12 cellular contexts compared by ENCODE assay signal in the genomic region with DNA sequence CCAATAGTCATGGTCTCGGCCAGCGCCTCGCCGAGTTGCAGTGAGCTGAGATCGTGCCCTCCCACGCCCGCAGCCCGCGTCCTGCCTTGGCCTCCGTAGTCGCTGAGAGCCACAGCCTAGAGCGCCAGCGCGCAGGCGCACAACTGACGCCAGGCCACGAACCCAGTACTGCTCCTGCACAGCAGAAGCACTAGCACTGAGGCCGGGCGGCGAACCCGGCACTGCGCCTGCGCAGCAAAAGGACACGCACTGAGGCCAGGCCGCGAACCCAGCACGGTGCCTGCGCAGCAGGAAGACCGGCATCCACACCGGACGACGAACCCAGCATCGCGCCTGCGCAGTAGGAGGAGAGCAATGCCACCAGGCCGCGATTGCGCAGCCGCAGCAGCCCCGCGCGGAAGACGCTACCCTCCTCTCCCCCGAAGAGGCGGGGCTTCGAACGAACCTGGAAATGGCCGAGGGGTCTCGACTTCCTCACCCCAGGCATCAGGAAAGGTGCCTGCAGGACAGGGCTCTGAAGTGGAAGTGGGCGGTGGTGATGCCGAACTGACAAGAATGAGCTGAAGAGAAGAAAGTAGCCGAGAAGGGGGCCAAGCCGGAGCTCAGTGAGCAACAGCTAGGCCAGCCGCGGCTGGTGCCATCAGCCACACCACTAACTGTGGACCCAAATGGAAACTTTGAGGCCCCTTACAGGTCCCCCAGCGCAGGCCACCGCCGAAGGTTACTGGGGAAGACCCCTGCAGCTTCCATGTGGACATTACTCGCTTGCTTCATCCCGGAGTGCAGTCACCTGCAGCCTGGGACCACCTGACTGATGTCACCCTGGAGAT. TPM values are rescaled to one million over a fixed set of nuclear protein-coding genes. Genes with fewer than 3 reads are reported as not detected.
DNase-seq lines count a peak whose midpoint lies in the region; ATAC-seq and TF ChIP-seq lines count a peak whose summit lies in the region.
"Had no signal": no experiment of that assay in that cellular context is flagged by ENCODE, and none has a peak within 500 bp of the region (broad histone marks: within the 10 kb centered on the region; RNA-seq: fewer than 3 reads in every experiment).

No MANE protein-coding gene starts in this region.

- H3K9me3 ChIP-seq in fibroblast of lung (ENCODE audit: control insufficient read depth, insufficient read depth, low read depth, low read length) (no peaks in the 10 kb centered on the region), upper lobe of left lung (no peaks in the 10 kb centered on the region)

- no peak for TF ChIP-seq EP300 in upper lobe of left lung (IDR thresholded peaks at IDR 0.05)

- no peak for TF ChIP-seq CTCF in fibroblast of lung (conservative IDR thresholded peaks at IDR 0.05 in 1 of 2, IDR thresholded peaks at IDR 0.05 in 1 of 2; ENCODE audit: low read depth in 1 of 2, low read length in 2 of 2)
- no peak for TF ChIP-seq CTCF in natural killer cell (IDR thresholded peaks at IDR 0.05)
- no peak for TF ChIP-seq CTCF in upper lobe of left lung (IDR thresholded peaks at IDR 0.05)

- H3K4me2 ChIP-seq in fibroblast of lung (ENCODE audit: extremely low read depth, insufficient read depth, low read length) = no peak overlapping the region

- no peaks in the 10 kb centered on the region for H3K79me2 ChIP-seq in fibroblast of lung (ENCODE audit: control insufficient read depth, insufficient read depth, low read length)

- H3K27ac ChIP-seq in fibroblast of lung (ENCODE audit: insufficient read depth, low read length) = no peak overlapping the region
- H3K27ac ChIP-seq in upper lobe of left lung = no peak overlapping the region

- peaks cover 5% of the 10 kb centered on the region in 2 donors for H3K4me1 Mint-ChIP-seq in natural killer cell

- peak overlapping the region; percentile 67 for H3K4me3 Mint-ChIP-seq in natural killer cell

- intact Hi-C loops in natural killer cell (cut with micrococcal nuclease) = no loop called here

- H3K4me1 ChIP-seq in fibroblast of lung (ENCODE audit: control insufficient read depth, extremely low read depth, insufficient read depth, low read length) (no peaks in the 10 kb centered on the region), upper lobe of left lung (peaks cover 0 to 7% (median 3%) of the 10 kb centered on the region in 4 donors)

- no peak overlapping the region for H3K9ac ChIP-seq in fibroblast of lung (ENCODE audit: insufficient read depth, low read length)

- H2AFZ ChIP-seq in fibroblast of lung (ENCODE audit: low read length) = no peak overlapping the region

- H3K9me3 Mint-ChIP-seq in natural killer cell = no peaks in the 10 kb centered on the region

- H3K36me3 ChIP-seq in fibroblast of lung (ENCODE audit: control insufficient read depth, insufficient read depth, low read length) (no peaks in the 10 kb centered on the region), upper lobe of left lung (no peaks in the 10 kb centered on the region)

- TF ChIP-seq POLR2A in upper lobe of left lung (IDR thresholded peaks at IDR 0.05) = no peak

- H4K20me1 ChIP-seq in fibroblast of lung (ENCODE audit: control insufficient read depth, extremely low read depth, insufficient read depth, low read length) = no peaks in the 10 kb centered on the region

- H3K27ac Mint-ChIP-seq in natural killer cell = no peak overlapping the region
- H3K27ac Mint-ChIP-seq: naive B cell had no signal

- peak; percentile 71 for DNase-seq in activated effector memory CD4-positive, alpha-beta T cell treated with anti-CD3 and anti-CD28 coated beads, Interleukin-2, amount 50 U/mL, for 16 hours
- DNase-seq in activated effector memory CD4-positive, alpha-beta T cell treated with Interleukin-2 at 50 U/mL for 16 hours = no peak
- DNase-seq in fibroblast of lung (ENCODE audit: low read depth in 2 of 2) (peak; percentile 15 to 31), natural killer cell (no peak), upper lobe of left lung (peak; percentile 12 to 85), activated gamma-delta T cell (lab: John Stamatoyannopoulos, UW) (no peak)
- DNase-seq: Karpas-422, naive B cell, NCI-H526 had no signal

- H3K4me3 ChIP-seq in fibroblast of lung (replicated peaks in 1 of 4; ENCODE audit: control extremely low read depth in 1 of 4, insufficient read depth in 1 of 4, low read depth in 3 of 4, low read length in 4 of 4) = no peak overlapping the region
- H3K4me3 ChIP-seq in upper lobe of left lung = peak overlapping the region in 3 of 4 donors; percentile 20 to 32 (median 28)

- H3K27me3 ChIP-seq in fibroblast of lung (ENCODE audit: control insufficient read depth, insufficient read depth, low read length) (peaks cover 5% of the 10 kb centered on the region), upper lobe of left lung (peaks cover 0 to 7% (median 2%) of the 10 kb centered on the region in 4 donors)

- H3K27me3 Mint-ChIP-seq in natural killer cell (ENCODE audit: low read depth in 2 of 2) = peaks cover 31 to 41% of the 10 kb centered on the region in 2 donors

- WGBS in upper lobe of left lung, 2 donors = 45 to 81% methylated on average over 16 to 49 of the region's 60 CpGs

- ATAC-seq in natural killer cell (peak in 2 of 3 donors; percentile 69 to 77), upper lobe of left lung (ENCODE audit: low FRiP score in 2 of 2) (peak in 1 of 2 donors; percentile 61), HG02678 (IDR thresholded peaks at IDR 0.05; ENCODE audit: unreplicated experiment) (no peak), GM18502 (IDR thresholded peaks at IDR 0.05; ENCODE audit: poor library complexity, unreplicated experiment) (no peak)

- H3K36me3 Mint-ChIP-seq in natural killer cell = no peaks in the 10 kb centered on the region
- H3K36me3 Mint-ChIP-seq: naive B cell had no signal

RNA-seq across cellular contexts. Expression of a gene that starts 7.5 kb away (rescaled TPM):
- total RNA-seq in fibroblast of lung (20.3 and 41.5 TPM in 2 replicates), natural killer cell (not detected), upper lobe of left lung (10 to 100 TPM in 3 of 6 donors, 1 to 10 TPM in 3; 5.3 to 25.0 (median 8.8) TPM)
- polyA plus RNA-seq in fibroblast of lung = 6.7 and 39.9 TPM in 2 replicates
- polyA plus RNA-seq in fibroblast of lung (2012) = 7.9 and 47.5 TPM in 2 replicates
- polyA minus RNA-seq in fibroblast of lung (ENCODE audit: low replicate concordance) = 1.4 and 26.9 TPM in 2 replicates
- total RNA-seq: T-helper 2 cell treated with Interferon-gamma antibody and Interleukin-4, amounts not matched to agents 100 ng/mL and 5 ng/mL, for 36 hours had no signal

RNA-seq across cellular contexts. Expression of a gene that starts 24.5 kb away (rescaled TPM):
- total RNA-seq in fibroblast of lung (under 0.01 TPM in 1 of 2 replicates, not detected in the other), natural killer cell (under 1 TPM in 2 of 3 donors, not detected in 1; 0.25 to 0.91 TPM), upper lobe of left lung (under 1 TPM in 1 of 6 donors, not detected in 5; 0.20 TPM)
- polyA plus RNA-seq in fibroblast of lung = not detected in 2 replicates
- polyA plus RNA-seq in fibroblast of lung (2012) = not detected in 2 replicates
- not detected in 2 replicates for polyA minus RNA-seq in fibroblast of lung (ENCODE audit: low replicate concordance)
- total RNA-seq: T-helper 2 cell treated with Interferon-gamma antibody and Interleukin-4, amounts not matched to agents 100 ng/mL and 5 ng/mL, for 36 hours had no signal

RNA-seq across cellular contexts. Expression of a gene that starts 28.3 kb away (rescaled TPM):
- not detected in 2 replicates for total RNA-seq in fibroblast of lung
- not detected in 2 replicates for polyA plus RNA-seq in fibroblast of lung
- polyA plus RNA-seq in fibroblast of lung (2012) = not detected in 2 replicates
- polyA minus RNA-seq in fibroblast of lung (ENCODE audit: low replicate concordance) = not detected in 2 replicates
- under 1 TPM in 1 of 3 donors, not detected in 2; 0.82 TPM for total RNA-seq in natural killer cell
- total RNA-seq in upper lobe of left lung = not detected

Comparison
In these comparisons a context has a peak if more than half of its experiments do, and no peak if none do; other contexts are left out.
1. DNase-seq: peak in activated effector memory CD4-positive, alpha-beta T cell treated with anti-CD3 and anti-CD28 coated beads, Interleukin-2, amount 50 U/mL, for 16 hours (single experiment), fibroblast of lung (2 of 2) and upper lobe of left lung (2 of 2); none in activated effector memory CD4-positive, alpha-beta T cell treated with Interleukin-2 at 50 U/mL for 16 hours (single experiment), natural killer cell (single experiment) and activated gamma-delta T cell (single experiment).
2. H3K4me3 ChIP-seq: peak in upper lobe of left lung (3 of 4); none in fibroblast of lung (0 of 4).
3. ATAC-seq: peak in natural killer cell (2 of 3); none in HG02678 (single experiment) and GM18502 (single experiment).
4. RNA of a gene that starts 7.5 kb away (total RNA-seq): 20.3 to 41.5 TPM in fibroblast of lung and 5.3 to 25.0 TPM in upper lobe of left lung; not detected in natural killer cell; every median in the first group is over 4 times any median in the second.